ENCODE assay signal across 21 cellular contexts in the genomic region with DNA sequence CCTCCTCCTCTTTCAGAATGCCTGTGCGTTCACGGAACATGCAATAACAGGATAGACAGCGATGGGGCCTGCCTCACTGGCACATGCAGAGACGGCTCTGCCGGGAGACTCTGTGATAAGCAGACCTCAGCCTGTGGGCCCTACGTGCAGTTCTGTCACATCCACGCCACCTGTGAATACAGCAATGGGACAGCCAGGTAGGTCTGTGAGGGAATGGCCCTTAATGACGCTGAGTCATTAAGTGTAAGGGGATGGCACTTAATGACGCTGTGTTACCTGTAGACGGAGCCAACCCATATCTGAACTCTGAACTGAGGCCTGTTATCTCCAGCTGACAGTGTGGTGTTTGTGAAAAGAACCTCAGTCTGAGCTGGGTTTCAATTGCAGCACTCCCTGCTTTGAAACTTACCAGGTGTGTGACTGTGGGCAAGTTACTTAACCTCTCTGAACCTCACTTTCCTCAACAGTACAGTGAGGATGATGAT.
A peak's percentile ranks its signal among the peaks of the same experiment; 100 is the strongest.
DNase-seq lines count a peak whose midpoint lies in the region; ATAC-seq, FAIRE-seq and TF ChIP-seq lines count a peak whose summit lies in the region.
"Had no signal": no experiment of that assay in that cellular context is flagged by ENCODE, and none has a peak within 500 bp of the region (broad histone marks: within the 10 kb centered on the region; RNA-seq: fewer than 3 reads in every experiment).

No MANE protein-coding gene starts in this region.

- TF ChIP-seq EP300 in HepG2 (IDR thresholded peaks at IDR 0.05; ENCODE audit: low read depth in 2 of 2, low read length in 2 of 2) (no peak), HepG2 (CRISPR knock-in tag; IDR thresholded peaks at IDR 0.05; ENCODE audit: borderline replicate concordance) (no peak), transverse colon (IDR thresholded peaks at IDR 0.05; ENCODE audit: low read depth) (no peak)

- H3K27me3 ChIP-seq in bronchial epithelial cell (ENCODE audit: control insufficient read depth, insufficient read depth, low read length) = peaks cover 4% of the 10 kb centered on the region
- H3K27me3 ChIP-seq in HepG2 (ENCODE audit: control insufficient read depth in 1 of 2, insufficient read depth in 2 of 2, low read length in 2 of 2) = peaks cover 0 to 5% of the 10 kb centered on the region in 2 experiments; a peak in 2 of 5 replicates
- H3K27me3 ChIP-seq in transverse colon = no peaks in the 10 kb centered on the region
- peaks cover 0 to 15% (median 0%) of the 10 kb centered on the region in 9 donors for H3K27me3 ChIP-seq in heart left ventricle
- H3K27me3 ChIP-seq in osteoblast (ENCODE audit: insufficient read depth, low read length) = no peaks in the 10 kb centered on the region

- intact Hi-C loops in HepG2 (cut with micrococcal nuclease; ENCODE audit: unreplicated experiment) (no loop called here), transverse colon (cut with DNase I; ENCODE audit: low total_unique reads) (no loop called here), heart left ventricle (cut with DNase I) (no loop called here)

- in situ Hi-C loops in HepG2 (cut with HindIII; ENCODE audit: extremely low pct_ligation_motif_present, low pct_unique_long_range_greater_than_20kb) (no loop called here), transverse colon (cut with MboI; ENCODE audit: low pct_ligation_motif_present in 1 of 4, low pct_unique_long_range_greater_than_20kb in 1 of 4, low sequenced_read_pairs in 3 of 4) (no loop called here)

- TF ChIP-seq CTCF in bronchial epithelial cell (IDR thresholded peaks at IDR 0.05; ENCODE audit: insufficient read depth, low read length, severe bottlenecking) (no peak), HepG2 (CRISPR knock-in tag; IDR thresholded peaks at IDR 0.05) (peak; percentile 33), transverse colon (IDR thresholded peaks at IDR 0.05) (no peak), heart left ventricle (IDR thresholded peaks at IDR 0.05) (no peak), osteoblast (IDR thresholded peaks at IDR 0.05; ENCODE audit: extremely low read depth, low read depth, low read length) (no peak)

- no peak for TF ChIP-seq POLR2A in HepG2 (IDR thresholded peaks at IDR 0.05; ENCODE audit: insufficient read depth in 1 of 2, low read depth in 2 of 2, low read length in 2 of 2)
- TF ChIP-seq POLR2A in transverse colon (IDR thresholded peaks at IDR 0.05) = no peak
- TF ChIP-seq POLR2A in heart left ventricle (IDR thresholded peaks at IDR 0.05) = no peak

- no peaks in the 10 kb centered on the region for H3K79me2 ChIP-seq in HepG2 (ENCODE audit: insufficient read depth, low read length)
- H3K79me2 ChIP-seq in osteoblast (ENCODE audit: insufficient read depth, low read length) = no peaks in the 10 kb centered on the region

- CTCF ChIA-PET in HepG2 (lab: Yijun Ruan, JAX; ENCODE audit: low intra/inter-chr PET ratio, low total read pairs) = no interaction called here

- ATAC-seq in HepG2 = peak; percentile 69
- ATAC-seq in heart left ventricle = no peak

- peak overlapping the region; percentile 34; the same call in 1 of the 2 replicates for H3K9ac ChIP-seq in HepG2 (ENCODE audit: insufficient read depth, low read depth, low read length)
- H3K9ac ChIP-seq: GM23248 had no signal

- H3K27ac ChIP-seq in HepG2 (ENCODE audit: extremely low read length, insufficient read depth, low read length) = no peak overlapping the region
- peak overlapping the region; percentile 48 to 73 (median 67) for H3K27ac ChIP-seq in transverse colon
- no peak overlapping the region for H3K27ac ChIP-seq in heart left ventricle
- no peak overlapping the region for H3K27ac ChIP-seq in osteoblast (ENCODE audit: low read depth, low read length)
- H3K27ac ChIP-seq: 22Rv1, GM23248 had no signal

- WGBS in HepG2 (ENCODE audit: low lambda C conversion rate) = 63% methylated on average over 2 of the region's 10 CpGs
- WGBS in transverse colon (ENCODE audit: low coverage in 1 of 2), 2 donors = 77% methylated on average over 10 of the region's 10 CpGs; no CpG with 5 or more reads in 1 of the 2 donors
- WGBS in heart left ventricle, 4 donors = 82 to 97% (median 86%) methylated on average over 6 to 10 of the region's 10 CpGs

- POLR2A ChIA-PET in HepG2 (lab: Yijun Ruan, JAX) = no interaction called here

- DNase-seq in DMS53 (lab: John Stamatoyannopoulos, UW) (peak; percentile 28), DMS53 treated with DMSO at 0.1 percent for 48 hours (lab: John Stamatoyannopoulos, UW; ENCODE audit: unreplicated experiment) (no peak), bronchial epithelial cell (ENCODE audit: low read depth) (no peak), HepG2 (ENCODE audit: low spot score) (peak; percentile 37), transverse colon (peak; percentile 19), heart left ventricle (no peak), H4 (ENCODE audit: low spot score) (no peak), osteoblast (ENCODE audit: insufficient read length, low spot score, missing footprints) (no peak)
- DNase-seq: CD4-positive, alpha-beta memory T cell; DND-41; GM23248; MM.1S; NCI-H1105; NCI-H1694; NCI-H2107; NCI-H226; NCI-H526; SIG-M5 had no signal

- H3K36me3 ChIP-seq in bronchial epithelial cell (ENCODE audit: control insufficient read depth, insufficient read depth, low read length) (no peaks in the 10 kb centered on the region), HepG2 (replicated peaks in 1 of 2; ENCODE audit: control insufficient read depth in 1 of 2, insufficient read depth in 2 of 2, low read length in 2 of 2) (no peaks in the 10 kb centered on the region), transverse colon (no peaks in the 10 kb centered on the region), heart left ventricle (no peaks in the 10 kb centered on the region), osteoblast (ENCODE audit: insufficient read depth, low read length) (no peaks in the 10 kb centered on the region)

- H3K4me2 ChIP-seq in HepG2 (ENCODE audit: low read depth, low read length) = peak overlapping the region; percentile 48
- H3K4me2 ChIP-seq in osteoblast (ENCODE audit: insufficient read depth, low read length) = no peak overlapping the region

- FAIRE-seq in bronchial epithelial cell (lab: Jason Lieb, UNC) = peak; percentile 36
- no peak for FAIRE-seq in HepG2 (lab: Jason Lieb, UNC)
- FAIRE-seq: D721Med, G401.6 had no signal

- H3K4me1 ChIP-seq in HepG2 (ENCODE audit: insufficient read depth, low read length) = peaks cover 31% of the 10 kb centered on the region
- peaks cover 4 to 63% (median 26%) of the 10 kb centered on the region in 4 donors for H3K4me1 ChIP-seq in transverse colon
- no peaks in the 10 kb centered on the region for H3K4me1 ChIP-seq in heart left ventricle
- peaks cover 5% of the 10 kb centered on the region for H3K4me1 ChIP-seq in osteoblast (ENCODE audit: insufficient read depth, low read length)

- no TSS peak for BruUV-seq in HepG2 (replicated peaks; lab: Mats Ljungman, UMichigan)

- H3K4me3 ChIP-seq in bronchial epithelial cell (ENCODE audit: low read depth, low read length) (no peak overlapping the region), HepG2 (replicated peaks in 1 of 3; ENCODE audit: insufficient read depth in 1 of 3, low read depth in 2 of 3, low read length in 3 of 3) (0 out of 6 replicates have a peak overlapping the region, but pooled peaks of 1 of the 3 experiments have one; percentile 5), transverse colon (no peak overlapping the region), heart left ventricle (no peak overlapping the region), osteoblast (ENCODE audit: insufficient read depth, low read length) (no peak overlapping the region)
- H3K4me3 ChIP-seq: GM23248 had no signal

- no peak for TF ChIP-seq RAD21 in HepG2 (CRISPR knock-in tag; IDR thresholded peaks at IDR 0.05)

- H4K20me1 ChIP-seq in HepG2 (ENCODE audit: insufficient read depth, low read length) = no peaks in the 10 kb centered on the region
- no peaks in the 10 kb centered on the region for H4K20me1 ChIP-seq in osteoblast (ENCODE audit: insufficient read depth, low read length)

- no peaks in the 10 kb centered on the region for H3K9me3 ChIP-seq in HepG2 (ENCODE audit: low read length)
- no peaks in the 10 kb centered on the region for H3K9me3 ChIP-seq in transverse colon
- no peaks in the 10 kb centered on the region for H3K9me3 ChIP-seq in heart left ventricle
- no peaks in the 10 kb centered on the region for H3K9me3 ChIP-seq in osteoblast (ENCODE audit: low read depth, low read length)

- H2AFZ ChIP-seq in HepG2 (ENCODE audit: low read length) (no peak overlapping the region), osteoblast (ENCODE audit: low read length) (no peak overlapping the region)
- H2AFZ ChIP-seq: GM23248 had no signal

TF ChIP-seq in HepG2, 621 proteins besides CTCF, POLR2A, EP300 and RAD21 (continues in another document):
- TF ChIP-seq, protein P1, sequence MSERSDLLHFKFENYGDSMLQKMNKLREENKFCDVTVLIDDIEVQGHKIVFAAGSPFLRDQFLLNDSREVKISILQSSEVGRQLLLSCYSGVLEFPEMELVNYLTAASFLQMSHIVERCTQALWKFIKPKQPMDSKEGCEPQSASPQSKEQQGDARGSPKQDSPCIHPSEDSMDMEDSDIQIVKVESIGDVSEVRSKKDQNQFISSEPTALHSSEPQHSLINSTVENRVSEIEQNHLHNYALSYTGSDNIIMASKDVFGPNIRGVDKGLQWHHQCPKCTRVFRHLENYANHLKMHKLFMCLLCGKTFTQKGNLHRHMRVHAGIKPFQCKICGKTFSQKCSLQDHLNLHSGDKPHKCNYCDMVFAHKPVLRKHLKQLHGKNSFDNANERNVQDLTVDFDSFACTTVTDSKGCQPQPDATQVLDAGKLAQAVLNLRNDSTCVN (CRISPR knock-in tag; IDR thresholded peaks at IDR 0.05; ENCODE audit: borderline replicate concordance) = peak; percentile 24; the same call in 1 of the 2 replicates
- 0 out of 2 replicates have a peak, but pooled peaks have one; percentile 34 for TF ChIP-seq NFKB2 (CRISPR knock-in tag; IDR thresholded peaks at IDR 0.05; ENCODE audit: borderline replicate concordance)
- TF ChIP-seq, protein P2, sequence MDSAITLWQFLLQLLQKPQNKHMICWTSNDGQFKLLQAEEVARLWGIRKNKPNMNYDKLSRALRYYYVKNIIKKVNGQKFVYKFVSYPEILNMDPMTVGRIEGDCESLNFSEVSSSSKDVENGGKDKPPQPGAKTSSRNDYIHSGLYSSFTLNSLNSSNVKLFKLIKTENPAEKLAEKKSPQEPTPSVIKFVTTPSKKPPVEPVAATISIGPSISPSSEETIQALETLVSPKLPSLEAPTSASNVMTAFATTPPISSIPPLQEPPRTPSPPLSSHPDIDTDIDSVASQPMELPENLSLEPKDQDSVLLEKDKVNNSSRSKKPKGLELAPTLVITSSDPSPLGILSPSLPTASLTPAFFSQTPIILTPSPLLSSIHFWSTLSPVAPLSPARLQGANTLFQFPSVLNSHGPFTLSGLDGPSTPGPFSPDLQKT (CRISPR knock-in tag; IDR thresholded peaks at IDR 0.05; ENCODE audit: borderline replicate concordance) = no peak

Comparison
In these comparisons a context has a peak if more than half of its experiments do, and no peak if none do; other contexts are left out.
1. DNase-seq: peak in DMS53 (single experiment), HepG2 (single experiment) and transverse colon (single experiment); none in DMS53 treated with DMSO at 0.1 percent for 48 hours (single experiment), bronchial epithelial cell (single experiment), heart left ventricle (0 of 5), H4 (single experiment) and osteoblast (single experiment).
2. H3K27ac ChIP-seq: peak in transverse colon (4 of 4); none in HepG2 (single experiment), heart left ventricle (0 of 12) and osteoblast (single experiment).